In genomic region chr6:89371849-89372505, GRCh38 we compare ENCODE assay signal across 9 cellular contexts. TPM values are rescaled to one million over a fixed set of nuclear protein-coding genes. Genes with fewer than 3 reads are reported as not detected.
DNase-seq lines count a peak whose midpoint lies in the region; ATAC-seq, FAIRE-seq and TF ChIP-seq lines count a peak whose summit lies in the region.
"Had no signal": no experiment of that assay in that cellular context is flagged by ENCODE, and none has a peak within 500 bp of the region (broad histone marks: within the 10 kb centered on the region; RNA-seq: fewer than 3 reads in every experiment).

No MANE protein-coding gene starts in this region.

- H3K4me2 ChIP-seq in OCI-LY7 (ENCODE audit: low read length): peak overlapping the region; percentile 32

- DNase-seq in D721Med (ENCODE audit: insufficient read length, low spot score) (no peak), GM20000 (ENCODE audit: low spot score) (peak; percentile 73), OCI-LY7 (ENCODE audit: low spot score) (peak; percentile 89), activated T-cell treated with anti-CD3 and anti-CD28 coated beads for 24 hours (ENCODE audit: low read depth) (peak; percentile 61), esophagus squamous epithelium (lab: John Stamatoyannopoulos, UW) (peak; percentile 23), nephron progenitor cell (peak; percentile 83)
- peak; percentile 74 to 77 for DNase-seq in stimulated activated naive CD8-positive, alpha-beta T cell treated with anti-CD3 and anti-CD28 coated beads, Interleukin-15, amount 100 ng/mL, for 72 hours

- no peak overlapping the region for H3K4me3 Mint-ChIP-seq in nephron progenitor cell
- no peak overlapping the region for H3K4me3 Mint-ChIP-seq in stimulated activated naive CD8-positive, alpha-beta T cell treated with anti-CD3 and anti-CD28 coated beads, Interleukin-15, amount 100 ng/mL, for 72 hours

- TF ChIP-seq CTCF in D721Med (IDR thresholded peaks at IDR 0.05; ENCODE audit: insufficient read depth, missing control alignments) (peak; percentile 76), GM20000 (IDR thresholded peaks at IDR 0.05; ENCODE audit: extremely low read depth, missing control alignments) (peak; percentile 92), OCI-LY7 (conservative IDR thresholded peaks at IDR 0.05; ENCODE audit: low read length) (peak; percentile 100), esophagus squamous epithelium (IDR thresholded peaks at IDR 0.05) (peak; percentile 80 to 92 (median 88)), nephron progenitor cell (IDR thresholded peaks at IDR 0.05) (peak; percentile 94)

- TF ChIP-seq POLR2A in esophagus squamous epithelium (IDR thresholded peaks at IDR 0.05): no peak

- no peak overlapping the region for H3K27ac Mint-ChIP-seq in nephron progenitor cell
- peak overlapping the region in 1 of 2 donors; percentile 59 for H3K27ac Mint-ChIP-seq in stimulated activated naive CD8-positive, alpha-beta T cell treated with anti-CD3 and anti-CD28 coated beads, Interleukin-15, amount 100 ng/mL, for 72 hours

- WGBS in esophagus squamous epithelium, 2 donors: 27 to 29% methylated on average over 5 to 6 of the region's 8 CpGs

- H3K36me3 ChIP-seq in OCI-LY7 (ENCODE audit: insufficient read depth, low read length) (no peaks in the 10 kb centered on the region), esophagus squamous epithelium (peaks cover 0 to 12% (median 0%) of the 10 kb centered on the region in 3 donors)

- CTCF ChIA-PET in OCI-LY7 (lab: Charles Lee; ENCODE audit: unreplicated experiment): interaction anchor here (0.9 to 3.0 kb wide), 6 partner anchors 22 to 457 kb away, joined by 3 to 8 read pairs (median 4); partner anchors contain the start of gene RRAGD

- no peaks in the 10 kb centered on the region for H3K27me3 ChIP-seq in esophagus squamous epithelium

- H3K27ac ChIP-seq in OCI-LY7 (ENCODE audit: low read depth, low read length, poor library complexity, severe bottlenecking): peak overlapping the region; percentile 40
- H3K27ac ChIP-seq in esophagus squamous epithelium: no peak overlapping the region

- peak overlapping the region; percentile 92 for H2AFZ ChIP-seq in OCI-LY7 (ENCODE audit: low read length)

- intact Hi-C loops in OCI-LY7 (cut with micrococcal nuclease; ENCODE audit: unreplicated experiment): loop anchor here (1.0 to 5.0 kb wide), 4 partner anchors 40 to 238 kb away; partner anchors contain the start of genes ANKRD6 and RRAGD
- intact Hi-C loops in esophagus squamous epithelium (cut with DNase I): no loop called here

- no peaks in the 10 kb centered on the region for H3K9me2 ChIP-seq in OCI-LY7 (ENCODE audit: insufficient read depth, low read length)

- H3K4me3 ChIP-seq in OCI-LY7 (ENCODE audit: low read depth, low read length, poor library complexity, severe bottlenecking): no peak overlapping the region
- H3K4me3 ChIP-seq in esophagus squamous epithelium: no peak overlapping the region

- peaks cover 64% of the 10 kb centered on the region for H3K4me1 ChIP-seq in OCI-LY7 (ENCODE audit: insufficient read depth, low read length, poor library complexity, severe bottlenecking)
- peaks cover 4 to 35% (median 14%) of the 10 kb centered on the region in 3 donors for H3K4me1 ChIP-seq in esophagus squamous epithelium

- H3K9me3 Mint-ChIP-seq in nephron progenitor cell: no peaks in the 10 kb centered on the region
- no peaks in the 10 kb centered on the region for H3K9me3 Mint-ChIP-seq in stimulated activated naive CD8-positive, alpha-beta T cell treated with anti-CD3 and anti-CD28 coated beads, Interleukin-15, amount 100 ng/mL, for 72 hours

- H4K20me1 ChIP-seq in OCI-LY7 (ENCODE audit: insufficient read depth, low read length): no peaks in the 10 kb centered on the region

- H3K79me2 ChIP-seq in OCI-LY7 (ENCODE audit: insufficient read depth, low read depth, low read length): no peaks in the 10 kb centered on the region

- no peaks in the 10 kb centered on the region for H3K36me3 Mint-ChIP-seq in nephron progenitor cell (ENCODE audit: low read depth)

- H3K9me3 ChIP-seq in OCI-LY7 (ENCODE audit: low read length) (no peaks in the 10 kb centered on the region), esophagus squamous epithelium (no peaks in the 10 kb centered on the region)

- no peak for FAIRE-seq in D721Med (lab: Jason Lieb, UNC)
- FAIRE-seq: colon had no signal

- BruUV-seq in OCI-LY7 (replicated peaks; lab: Mats Ljungman, UMichigan): no TSS peak

- no peaks in the 10 kb centered on the region for H3K27me3 Mint-ChIP-seq in nephron progenitor cell (ENCODE audit: low read depth, poor library complexity)
- H3K27me3 Mint-ChIP-seq in stimulated activated naive CD8-positive, alpha-beta T cell treated with anti-CD3 and anti-CD28 coated beads, Interleukin-15, amount 100 ng/mL, for 72 hours: no peaks in the 10 kb centered on the region

- peak; percentile 70 for ATAC-seq in HG03571 (IDR thresholded peaks at IDR 0.05; ENCODE audit: unreplicated experiment)
- ATAC-seq in stimulated activated naive CD8-positive, alpha-beta T cell treated with anti-CD3 and anti-CD28 coated beads, Interleukin-15, amount 100 ng/mL, for 72 hours: peak; percentile 71

- POLR2A ChIA-PET in OCI-LY7 (lab: Charles Lee): interaction anchor here (0.6 to 2.5 kb wide), 17 partner anchors 9 to 449 kb away, joined by 3 to 20 read pairs (median 4); partner anchors contain the start of gene RRAGD

- peaks cover 25% of the 10 kb centered on the region for H3K4me1 Mint-ChIP-seq in nephron progenitor cell
- peaks cover 22% of the 10 kb centered on the region for H3K4me1 Mint-ChIP-seq in stimulated activated naive CD8-positive, alpha-beta T cell treated with anti-CD3 and anti-CD28 coated beads, Interleukin-15, amount 100 ng/mL, for 72 hours

RNA-seq across cellular contexts. Expression of gene UBE2J1, which starts 19.5 kb away (rescaled TPM):
- total RNA-seq in OCI-LY7 (2014; rRNA removed; shearing (Covaris generic)): 117 and 123 TPM in 2 replicates
- total RNA-seq in OCI-LY7 (2022) (243 and 265 TPM in 2 replicates), esophagus squamous epithelium (10 to 100 TPM; 27.2 to 37.3 (median 29.9) TPM)

RNA-seq across cellular contexts. Expression of gene RRAGD, which starts 40.1 kb away (rescaled TPM):
- 6.2 and 6.5 TPM in 2 replicates for total RNA-seq in OCI-LY7 (2014; rRNA removed; shearing (Covaris generic))
- 12.9 and 17.6 TPM in 2 replicates for total RNA-seq in OCI-LY7 (2022)
- total RNA-seq in esophagus squamous epithelium: 10 to 100 TPM; 21.1 to 67.1 (median 33.9) TPM

RNA-seq across cellular contexts. Expression of gene GABRR2, which starts 56.9 kb away (rescaled TPM):
- total RNA-seq in OCI-LY7 (2014; rRNA removed; shearing (Covaris generic)): 5.2 and 7.8 TPM in 2 replicates
- total RNA-seq in OCI-LY7 (2022): 6.7 and 7.0 TPM in 2 replicates
- total RNA-seq in esophagus squamous epithelium: under 1 TPM in 1 of 4 donors, not detected in 3; 0.19 TPM

Comparison
In these comparisons a context has a peak if more than half of its experiments do, and no peak if none do; other contexts are left out.
1. RNA of gene GABRR2, which starts 56.9 kb away (total RNA-seq): 5.2 to 7.8 TPM in OCI-LY7; 0.19 TPM in esophagus squamous epithelium; every median in the first group is over 4 times any median in the second.
2. Peak in every context shown above with its lines, with median percentiles within 50 percentile points of each other: CTCF ChIP-seq.